Comparison of ENCODE assay signal across 1 cellular context in the genomic region with DNA sequence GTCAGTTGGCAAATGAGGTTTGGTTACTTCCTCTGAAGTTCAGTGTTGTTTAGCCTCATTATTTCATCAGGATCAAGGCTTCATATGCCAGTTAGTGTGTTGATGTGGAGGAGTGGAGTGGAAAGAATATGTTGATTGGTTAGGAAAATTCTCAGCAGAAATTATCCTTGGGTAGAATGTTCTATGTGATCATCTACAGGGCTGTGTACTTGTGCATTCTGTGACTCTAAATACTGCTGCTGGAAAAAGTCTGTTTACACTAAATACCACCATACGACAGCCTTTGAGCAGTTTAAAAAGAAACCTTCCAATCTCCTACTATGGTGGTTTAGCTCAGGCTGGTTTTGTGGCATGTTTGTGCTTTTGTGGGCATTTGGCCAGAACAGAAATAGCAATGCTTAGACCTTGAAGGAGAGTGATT.
TF ChIP-seq lines count a peak whose summit lies in the region.

No MANE protein-coding gene starts in this region.

TF ChIP-seq in WTC11, 78 proteins besides CTCF, POLR2A, EP300 and RAD21 (continued from another document):
- TF ChIP-seq, protein P1, sequence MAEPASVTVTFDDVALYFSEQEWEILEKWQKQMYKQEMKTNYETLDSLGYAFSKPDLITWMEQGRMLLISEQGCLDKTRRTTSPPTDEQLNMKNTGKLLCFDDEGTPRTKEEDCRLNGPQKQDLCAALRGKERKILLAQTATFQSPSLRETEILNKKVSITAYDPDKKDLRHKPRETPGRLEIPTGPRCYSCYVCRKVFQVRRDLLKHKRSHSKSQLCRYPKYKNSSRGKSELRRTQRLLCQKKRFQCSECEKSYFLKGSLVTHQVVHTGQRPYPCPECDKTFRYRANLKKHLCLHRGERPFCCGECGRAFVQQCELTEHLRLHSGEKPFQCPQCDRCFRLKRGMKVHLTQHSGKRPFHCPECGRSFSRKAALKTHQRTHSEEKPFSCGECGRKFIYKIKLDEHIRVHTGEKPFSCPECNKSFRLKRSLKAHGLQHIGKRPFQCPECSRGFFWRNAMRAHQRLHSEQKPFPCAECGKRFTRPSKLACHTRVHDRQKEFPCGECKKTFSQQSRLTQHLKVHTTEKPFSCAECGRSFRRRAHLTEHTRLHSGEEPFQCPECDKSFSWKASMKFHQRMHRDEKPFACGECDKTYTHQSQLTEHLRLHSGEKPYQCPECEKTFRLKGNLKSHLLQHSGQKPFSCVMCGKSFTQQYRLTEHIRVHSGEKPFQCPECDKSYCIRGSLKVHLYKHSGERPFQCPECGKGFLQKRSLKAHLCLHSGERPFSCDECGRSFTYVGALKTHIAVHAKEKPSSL (CRISPR knock-in tag; conservative IDR thresholded peaks at IDR 0.05): no peak
- TF ChIP-seq ZNF416 (CRISPR knock-in tag; IDR thresholded peaks at IDR 0.05): no peak
- no peak for TF ChIP-seq NFATC4 (CRISPR knock-in tag; IDR thresholded peaks at IDR 0.05)
- no peak for TF ChIP-seq JAZF1 (CRISPR knock-in tag; IDR thresholded peaks at IDR 0.05)
- no peak for TF ChIP-seq NFYB (CRISPR knock-in tag; conservative IDR thresholded peaks at IDR 0.05; ENCODE audit: low read depth)
- TF ChIP-seq, protein P2, sequence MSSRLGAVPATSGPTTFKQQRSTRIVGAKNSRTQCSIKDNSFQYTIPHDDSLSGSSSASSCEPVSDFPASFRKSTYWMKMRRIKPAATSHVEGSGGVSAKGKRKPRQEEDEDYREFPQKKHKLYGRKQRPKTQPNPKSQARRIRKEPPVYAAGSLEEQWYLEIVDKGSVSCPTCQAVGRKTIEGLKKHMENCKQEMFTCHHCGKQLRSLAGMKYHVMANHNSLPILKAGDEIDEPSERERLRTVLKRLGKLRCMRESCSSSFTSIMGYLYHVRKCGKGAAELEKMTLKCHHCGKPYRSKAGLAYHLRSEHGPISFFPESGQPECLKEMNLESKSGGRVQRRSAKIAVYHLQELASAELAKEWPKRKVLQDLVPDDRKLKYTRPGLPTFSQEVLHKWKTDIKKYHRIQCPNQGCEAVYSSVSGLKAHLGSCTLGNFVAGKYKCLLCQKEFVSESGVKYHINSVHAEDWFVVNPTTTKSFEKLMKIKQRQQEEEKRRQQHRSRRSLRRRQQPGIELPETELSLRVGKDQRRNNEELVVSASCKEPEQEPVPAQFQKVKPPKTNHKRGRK (CRISPR knock-in tag; IDR thresholded peaks at IDR 0.05; ENCODE audit: borderline replicate concordance): no peak
- TF ChIP-seq, protein P3, sequence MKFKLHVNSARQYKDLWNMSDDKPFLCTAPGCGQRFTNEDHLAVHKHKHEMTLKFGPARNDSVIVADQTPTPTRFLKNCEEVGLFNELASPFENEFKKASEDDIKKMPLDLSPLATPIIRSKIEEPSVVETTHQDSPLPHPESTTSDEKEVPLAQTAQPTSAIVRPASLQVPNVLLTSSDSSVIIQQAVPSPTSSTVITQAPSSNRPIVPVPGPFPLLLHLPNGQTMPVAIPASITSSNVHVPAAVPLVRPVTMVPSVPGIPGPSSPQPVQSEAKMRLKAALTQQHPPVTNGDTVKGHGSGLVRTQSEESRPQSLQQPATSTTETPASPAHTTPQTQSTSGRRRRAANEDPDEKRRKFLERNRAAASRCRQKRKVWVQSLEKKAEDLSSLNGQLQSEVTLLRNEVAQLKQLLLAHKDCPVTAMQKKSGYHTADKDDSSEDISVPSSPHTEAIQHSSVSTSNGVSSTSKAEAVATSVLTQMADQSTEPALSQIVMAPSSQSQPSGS (CRISPR knock-in tag; IDR thresholded peaks at IDR 0.05; ENCODE audit: borderline replicate concordance, low read depth): no peak
- no peak for TF ChIP-seq OVOL2 (CRISPR knock-in tag; IDR thresholded peaks at IDR 0.05; ENCODE audit: borderline replicate concordance)
- TF ChIP-seq, protein P4, sequence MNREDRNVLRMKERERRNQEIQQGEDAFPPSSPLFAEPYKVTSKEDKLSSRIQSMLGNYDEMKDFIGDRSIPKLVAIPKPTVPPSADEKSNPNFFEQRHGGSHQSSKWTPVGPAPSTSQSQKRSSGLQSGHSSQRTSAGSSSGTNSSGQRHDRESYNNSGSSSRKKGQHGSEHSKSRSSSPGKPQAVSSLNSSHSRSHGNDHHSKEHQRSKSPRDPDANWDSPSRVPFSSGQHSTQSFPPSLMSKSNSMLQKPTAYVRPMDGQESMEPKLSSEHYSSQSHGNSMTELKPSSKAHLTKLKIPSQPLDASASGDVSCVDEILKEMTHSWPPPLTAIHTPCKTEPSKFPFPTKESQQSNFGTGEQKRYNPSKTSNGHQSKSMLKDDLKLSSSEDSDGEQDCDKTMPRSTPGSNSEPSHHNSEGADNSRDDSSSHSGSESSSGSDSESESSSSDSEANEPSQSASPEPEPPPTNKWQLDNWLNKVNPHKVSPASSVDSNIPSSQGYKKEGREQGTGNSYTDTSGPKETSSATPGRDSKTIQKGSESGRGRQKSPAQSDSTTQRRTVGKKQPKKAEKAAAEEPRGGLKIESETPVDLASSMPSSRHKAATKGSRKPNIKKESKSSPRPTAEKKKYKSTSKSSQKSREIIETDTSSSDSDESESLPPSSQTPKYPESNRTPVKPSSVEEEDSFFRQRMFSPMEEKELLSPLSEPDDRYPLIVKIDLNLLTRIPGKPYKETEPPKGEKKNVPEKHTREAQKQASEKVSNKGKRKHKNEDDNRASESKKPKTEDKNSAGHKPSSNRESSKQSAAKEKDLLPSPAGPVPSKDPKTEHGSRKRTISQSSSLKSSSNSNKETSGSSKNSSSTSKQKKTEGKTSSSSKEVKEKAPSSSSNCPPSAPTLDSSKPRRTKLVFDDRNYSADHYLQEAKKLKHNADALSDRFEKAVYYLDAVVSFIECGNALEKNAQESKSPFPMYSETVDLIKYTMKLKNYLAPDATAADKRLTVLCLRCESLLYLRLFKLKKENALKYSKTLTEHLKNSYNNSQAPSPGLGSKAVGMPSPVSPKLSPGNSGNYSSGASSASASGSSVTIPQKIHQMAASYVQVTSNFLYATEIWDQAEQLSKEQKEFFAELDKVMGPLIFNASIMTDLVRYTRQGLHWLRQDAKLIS (CRISPR knock-in tag; IDR thresholded peaks at IDR 0.05; ENCODE audit: borderline replicate concordance): no peak
- no peak for TF ChIP-seq ELF4 (CRISPR knock-in tag; IDR thresholded peaks at IDR 0.05; ENCODE audit: low read depth)
